In the genomic region with DNA sequence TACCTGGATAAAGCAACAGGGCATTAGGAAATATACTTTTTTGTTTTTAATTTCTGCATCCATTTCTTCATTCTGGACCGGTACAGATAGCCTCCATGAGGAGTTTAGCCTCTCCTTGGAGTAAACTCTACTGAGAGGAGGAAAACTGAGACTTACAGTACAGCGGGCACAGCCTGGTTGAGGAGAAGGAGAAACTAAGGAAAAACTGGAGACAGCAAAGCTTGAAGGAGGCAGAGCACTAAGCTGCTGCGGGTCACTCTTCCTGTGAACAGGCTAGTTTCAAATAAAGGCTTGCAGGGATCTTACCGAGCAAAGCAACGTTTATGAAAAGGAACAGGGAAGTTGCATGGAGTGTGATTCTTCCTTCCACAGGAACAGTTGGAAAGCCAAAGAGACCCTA, we compare ENCODE assay signal across 12 cellular contexts. TPM values are rescaled to one million over a fixed set of nuclear protein-coding genes. Genes with fewer than 3 reads are reported as not detected.
DNase-seq lines count a peak whose midpoint lies in the region; ATAC-seq, FAIRE-seq and TF ChIP-seq lines count a peak whose summit lies in the region.
"Had no signal": no experiment of that assay in that cellular context is flagged by ENCODE, and none has a peak within 500 bp of the region (broad histone marks: within the 10 kb centered on the region; RNA-seq: fewer than 3 reads in every experiment).

No MANE protein-coding gene starts in this region.

- H3K4me1 ChIP-seq in Caco-2 (no peaks in the 10 kb centered on the region), iPS-15b (ENCODE audit: control insufficient read depth, insufficient read depth, low read length) (peaks cover 11% of the 10 kb centered on the region), pancreas (peaks cover 0 to 7% (median 0%) of the 10 kb centered on the region in 3 donors), BE2C (peaks cover 3% of the 10 kb centered on the region; the same call in 1 of the 2 replicates)

- TF ChIP-seq CTCF in Caco-2 (IDR thresholded peaks at IDR 0.05; ENCODE audit: insufficient read depth in 1 of 2, low read depth in 1 of 2, low read length in 1 of 2, severe bottlenecking in 1 of 2, unreplicated experiment in 1 of 2), result no peak
- TF ChIP-seq CTCF in WI38 (IDR thresholded peaks at IDR 0.05; ENCODE audit: low read depth, low read length), result no peak
- TF ChIP-seq CTCF in pancreas (IDR thresholded peaks at IDR 0.05), result no peak
- TF ChIP-seq CTCF in BE2C (IDR thresholded peaks at IDR 0.05; ENCODE audit: low read depth, low read length), result no peak

- POLR2A ChIA-PET in Caco-2 (lab: Charles Lee), result no interaction called here

- BruUV-seq in Caco-2 (replicated peaks; lab: Mats Ljungman, UMichigan), result no TSS peak

- peaks cover 5% of the 10 kb centered on the region for H3K4me1 Mint-ChIP-seq in Caco-2 (ENCODE audit: low read depth, unreplicated experiment)
- H3K4me1 Mint-ChIP-seq: IgD-negative memory B cell had no signal

- H3K27ac ChIP-seq in pancreas, result peak overlapping the region; percentile 42 to 81 (median 70)

- H3K36me3 Mint-ChIP-seq in Caco-2 (ENCODE audit: insufficient read depth, unreplicated experiment), result peaks cover 16% of the 10 kb centered on the region

- peak overlapping the region; percentile 94 for H3K4me3 Mint-ChIP-seq in Caco-2 (ENCODE audit: unreplicated experiment)
- H3K4me3 Mint-ChIP-seq: IgD-negative memory B cell; stimulated activated effector memory CD8-positive, alpha-beta T cell treated with anti-CD3 and anti-CD28 coated beads, Interleukin-12 subunit alpha, Interleukin-12 subunit beta, amount 100 ng/mL, for 72 hours had no signal

- no peak overlapping the region for H3K9ac ChIP-seq in iPS-15b (ENCODE audit: low read depth, low read length)

- no peak for FAIRE-seq in pancreas (lab: Jason Lieb, UNC)

- H3K27me3 Mint-ChIP-seq in Caco-2 (ENCODE audit: insufficient read depth, unreplicated experiment), result peaks cover 3% of the 10 kb centered on the region

- CTCF ChIA-PET in Caco-2 (lab: Charles Lee), result interaction anchor here (0.8 kb wide), 1 partner anchor 977 kb away, joined by 3 read pairs; no protein-coding TSS in a partner anchor

- H3K27me3 ChIP-seq in Caco-2 (replicated peaks; ENCODE audit: control insufficient read depth, insufficient read depth, low read length), result no peaks in the 10 kb centered on the region; the same call in 1 of the 2 replicates
- peaks cover 73% of the 10 kb centered on the region for H3K27me3 ChIP-seq in iPS-15b (ENCODE audit: control insufficient read depth, insufficient read depth, low read length)
- H3K27me3 ChIP-seq in pancreas, result no peaks in the 10 kb centered on the region
- no peaks in the 10 kb centered on the region for H3K27me3 ChIP-seq in BE2C

- peak in 2 of 4 donors; percentile 0 to 6 for ATAC-seq in pancreas
- ATAC-seq: stimulated activated effector memory CD8-positive, alpha-beta T cell treated with anti-CD3 and anti-CD28 coated beads, Interleukin-12 subunit alpha, Interleukin-12 subunit beta, amount 100 ng/mL, for 72 hours had no signal

- WGBS in pancreas, 2 donors, result 11 to 13% methylated on average over 5 of the region's 5 CpGs

- H3K9me3 ChIP-seq in Caco-2 (no peaks in the 10 kb centered on the region), iPS-15b (ENCODE audit: control insufficient read depth, insufficient read depth, low read length) (no peaks in the 10 kb centered on the region), pancreas (no peaks in the 10 kb centered on the region), BE2C (peaks cover 5% of the 10 kb centered on the region; the same call in 1 of the 2 replicates)

- no peak for DNase-seq in Caco-2
- no peak for DNase-seq in pancreas
- no peak for DNase-seq in DMS53 treated with DMSO at 0.1 percent for 48 hours (lab: John Stamatoyannopoulos, UW; ENCODE audit: unreplicated experiment)
- DNase-seq in medulla oblongata (ENCODE audit: extremely low spot score), result no peak
- no peak for DNase-seq in HuH-7 (ENCODE audit: low spot score)
- DNase-seq in BE2C, result no peak
- DNase-seq: NCI-H1105 treated with DMSO at 0.1 percent for 48 hours, SHP77 had no signal

- peak overlapping the region; percentile 86 for H3K27ac Mint-ChIP-seq in Caco-2 (ENCODE audit: unreplicated experiment)
- H3K27ac Mint-ChIP-seq: IgD-negative memory B cell; stimulated activated effector memory CD8-positive, alpha-beta T cell treated with anti-CD3 and anti-CD28 coated beads, Interleukin-12 subunit alpha, Interleukin-12 subunit beta, amount 100 ng/mL, for 72 hours had no signal

- H3K4me3 ChIP-seq in Caco-2 (ENCODE audit: low read depth, low read length), result peak overlapping the region; percentile 49
- H3K4me3 ChIP-seq in WI38 (ENCODE audit: low read depth, low read length), result peak overlapping the region; percentile 65
- peak overlapping the region; percentile 50 for H3K4me3 ChIP-seq in iPS-15b (ENCODE audit: low read depth, low read length)
- H3K4me3 ChIP-seq in pancreas, result peak overlapping the region in 3 of 4 donors; percentile 47 to 55 (median 55)
- no peak overlapping the region for H3K4me3 ChIP-seq in BE2C (ENCODE audit: low read depth, low read length)

- H3K9me3 Mint-ChIP-seq in Caco-2 (ENCODE audit: unreplicated experiment), result no peaks in the 10 kb centered on the region

- H3K36me3 ChIP-seq in Caco-2 (ENCODE audit: control insufficient read depth, insufficient read depth, low read length) (no peaks in the 10 kb centered on the region; the same call in 1 of the 2 replicates), iPS-15b (ENCODE audit: control insufficient read depth, insufficient read depth, low read length) (no peaks in the 10 kb centered on the region), pancreas (no peaks in the 10 kb centered on the region), BE2C (no peaks in the 10 kb centered on the region)

- intact Hi-C loops in Caco-2 (cut with micrococcal nuclease; ENCODE audit: unreplicated experiment), result loop anchor here (5.0 kb wide), 2 partner anchors 240 to 960 kb away; no protein-coding TSS in a partner anchor
- intact Hi-C loops in pancreas (cut with DNase I), result no loop called here

RNA-seq across cellular contexts. Expression of a gene that starts 0.4 kb away (rescaled TPM):
- total RNA-seq in Caco-2 (2022), result 8.5 and 9.6 TPM in 2 replicates
- 1 to 10 TPM; 1.4 to 3.5 (median 2.1) TPM for total RNA-seq in pancreas
- 1 to 10 TPM in 1 of 2 donors, under 1 TPM in 1; 0.95 to 8.1 TPM for polyA plus RNA-seq in pancreas
- 2.1 TPM for polyA plus RNA-seq in BE2C (2012; ENCODE audit: insufficient read depth, insufficient read length, low read depth)
- polyA plus RNA-seq: IgD-negative memory B cell had no signal

RNA-seq across cellular contexts. Expression of a gene that starts 48.6 kb away (rescaled TPM):
- total RNA-seq in Caco-2 (2022) (not detected in 2 replicates), pancreas (1 to 10 TPM; 2.6 to 6.8 (median 3.5) TPM)
- 1 to 10 TPM; 2.9 to 7.5 TPM for polyA plus RNA-seq in pancreas
- 0.90 TPM for polyA plus RNA-seq in BE2C (2012; ENCODE audit: insufficient read depth, insufficient read length, low read depth)
- polyA plus RNA-seq: IgD-negative memory B cell had no signal
